ENCODE assay signal across 20 cellular contexts in the genomic region with DNA sequence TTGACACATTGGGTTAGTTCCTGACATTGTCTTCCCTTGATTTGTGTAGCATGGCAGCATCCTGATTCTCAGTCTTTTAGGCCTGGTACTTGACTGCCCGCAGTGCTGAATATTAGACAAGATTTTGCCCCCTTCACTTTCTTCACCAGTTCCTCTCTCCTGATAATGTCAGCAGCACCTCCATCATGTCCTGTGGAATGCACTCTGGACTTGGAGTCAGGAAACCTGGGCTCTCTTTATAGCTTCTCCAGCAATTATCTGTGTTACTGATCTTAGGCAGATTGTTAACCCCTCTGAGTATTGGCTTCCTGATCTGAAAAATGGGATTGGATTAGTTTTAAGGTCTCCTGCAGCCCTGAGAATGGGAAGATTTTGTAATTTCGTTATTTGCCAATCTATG. TPM values are rescaled to one million over a fixed set of nuclear protein-coding genes. Genes with fewer than 3 reads are reported as not detected.
A peak's percentile ranks its signal among the peaks of the same experiment; 100 is the strongest.
DNase-seq lines count a peak whose midpoint lies in the region; ATAC-seq and TF ChIP-seq lines count a peak whose summit lies in the region.
"Had no signal": no experiment of that assay in that cellular context is flagged by ENCODE, and none has a peak within 500 bp of the region (broad histone marks: within the 10 kb centered on the region; RNA-seq: fewer than 3 reads in every experiment).

No MANE protein-coding gene starts in this region.

- H3K4me1 Mint-ChIP-seq in activated CD4-positive, alpha-beta T cell treated with anti-CD3 and anti-CD28 coated beads, Interleukin-2, amount 10 ng/mL, durations not matched to agents 24 days and 14 days = no peaks in the 10 kb centered on the region
- peaks cover 19% of the 10 kb centered on the region for H3K4me1 Mint-ChIP-seq in activated naive CD8-positive, alpha-beta T cell (ENCODE audit: low read depth)
- H3K4me1 Mint-ChIP-seq in activated naive CD8-positive, alpha-beta T cell treated with anti-CD3 and anti-CD28 coated beads for 36 hours = peaks cover 19% of the 10 kb centered on the region
- H3K4me1 Mint-ChIP-seq in activated T-helper 17 cell treated with anti-CD3 and anti-CD28 coated beads, Interleukin-2, amount 50 U/mL, for 72 hours = peaks cover 7% of the 10 kb centered on the region
- H3K4me1 Mint-ChIP-seq in naive thymus-derived CD4-positive, alpha-beta T cell = peaks cover 0 to 44% (median 28%) of the 10 kb centered on the region in 7 donors
- H3K4me1 Mint-ChIP-seq in glutamatergic neuron (ENCODE audit: low read depth, unreplicated experiment) = no peaks in the 10 kb centered on the region

- CTCF ChIA-PET in naive thymus-derived CD4-positive, alpha-beta T cell (lab: Charles Lee) = interaction anchor here (0.6 kb wide), 1 partner anchor 15 kb away, joined by 3 read pairs; no protein-coding TSS in a partner anchor

- no peaks in the 10 kb centered on the region for H3K27me3 ChIP-seq in naive thymus-derived CD4-positive, alpha-beta T cell (ENCODE audit: control insufficient read depth in 2 of 2, insufficient read depth in 2 of 2, low read length in 2 of 2)

- POLR2A ChIA-PET in naive thymus-derived CD4-positive, alpha-beta T cell (lab: Charles Lee) = interaction anchor here (0.7 to 4.1 kb wide), 2 partner anchors 19 to 898 kb away, joined by 3 to 20 read pairs; partner anchors contain the start of gene HBP1

- H3K27me3 Mint-ChIP-seq in activated CD4-positive, alpha-beta T cell treated with anti-CD3 and anti-CD28 coated beads, Interleukin-2, amount 10 ng/mL, durations not matched to agents 24 days and 14 days = no peaks in the 10 kb centered on the region
- no peaks in the 10 kb centered on the region for H3K27me3 Mint-ChIP-seq in activated naive CD8-positive, alpha-beta T cell
- H3K27me3 Mint-ChIP-seq in activated naive CD8-positive, alpha-beta T cell treated with anti-CD3 and anti-CD28 coated beads for 36 hours = no peaks in the 10 kb centered on the region
- no peaks in the 10 kb centered on the region for H3K27me3 Mint-ChIP-seq in activated T-helper 17 cell treated with anti-CD3 and anti-CD28 coated beads, Interleukin-2, amount 50 U/mL, for 72 hours
- no peaks in the 10 kb centered on the region for H3K27me3 Mint-ChIP-seq in naive thymus-derived CD4-positive, alpha-beta T cell
- H3K27me3 Mint-ChIP-seq in glutamatergic neuron (ENCODE audit: unreplicated experiment) = no peaks in the 10 kb centered on the region

- no peak for TF ChIP-seq CTCF in glutamatergic neuron (IDR thresholded peaks at IDR 0.05; ENCODE audit: partially characterized antibody, unreplicated experiment)

- no peak overlapping the region for H3K4me3 Mint-ChIP-seq in activated CD4-positive, alpha-beta T cell treated with anti-CD3 and anti-CD28 coated beads, Interleukin-2, amount 10 ng/mL, durations not matched to agents 24 days and 14 days
- H3K4me3 Mint-ChIP-seq in activated naive CD8-positive, alpha-beta T cell = no peak overlapping the region
- no peak overlapping the region for H3K4me3 Mint-ChIP-seq in activated naive CD8-positive, alpha-beta T cell treated with anti-CD3 and anti-CD28 coated beads for 36 hours
- no peak overlapping the region for H3K4me3 Mint-ChIP-seq in activated T-helper 17 cell treated with anti-CD3 and anti-CD28 coated beads, Interleukin-2, amount 50 U/mL, for 72 hours
- no peak overlapping the region for H3K4me3 Mint-ChIP-seq in naive thymus-derived CD4-positive, alpha-beta T cell
- H3K4me3 Mint-ChIP-seq in glutamatergic neuron (ENCODE audit: unreplicated experiment) = no peak overlapping the region

- H3K27ac ChIP-seq in naive thymus-derived CD4-positive, alpha-beta T cell (ENCODE audit: low read depth, low read length) = no peak overlapping the region

- H3K4me3 ChIP-seq in naive thymus-derived CD4-positive, alpha-beta T cell (ENCODE audit: low read length) = no peak overlapping the region

- no peaks in the 10 kb centered on the region for H3K9me3 ChIP-seq in naive thymus-derived CD4-positive, alpha-beta T cell (ENCODE audit: control insufficient read depth in 2 of 3, low read length in 3 of 3)

- H3K27ac Mint-ChIP-seq in activated CD4-positive, alpha-beta T cell treated with anti-CD3 and anti-CD28 coated beads, Interleukin-2, amount 10 ng/mL, durations not matched to agents 24 days and 14 days = no peak overlapping the region
- H3K27ac Mint-ChIP-seq in activated naive CD8-positive, alpha-beta T cell = peak overlapping the region; percentile 70
- H3K27ac Mint-ChIP-seq in activated naive CD8-positive, alpha-beta T cell treated with anti-CD3 and anti-CD28 coated beads for 36 hours = no peak overlapping the region
- H3K27ac Mint-ChIP-seq in activated T-helper 17 cell treated with anti-CD3 and anti-CD28 coated beads, Interleukin-2, amount 50 U/mL, for 72 hours = peak overlapping the region; percentile 48
- H3K27ac Mint-ChIP-seq in naive thymus-derived CD4-positive, alpha-beta T cell = peak overlapping the region in 5 of 9 donors; percentile 3 to 75 (median 6)
- H3K27ac Mint-ChIP-seq in glutamatergic neuron (ENCODE audit: unreplicated experiment) = no peak overlapping the region

- peaks cover 47% of the 10 kb centered on the region for H3K36me3 Mint-ChIP-seq in activated CD4-positive, alpha-beta T cell treated with anti-CD3 and anti-CD28 coated beads, Interleukin-2, amount 10 ng/mL, durations not matched to agents 24 days and 14 days (ENCODE audit: low read depth)
- H3K36me3 Mint-ChIP-seq in activated naive CD8-positive, alpha-beta T cell = peaks cover 10% of the 10 kb centered on the region
- H3K36me3 Mint-ChIP-seq in activated naive CD8-positive, alpha-beta T cell treated with anti-CD3 and anti-CD28 coated beads for 36 hours = peaks cover 14% of the 10 kb centered on the region
- H3K36me3 Mint-ChIP-seq in activated T-helper 17 cell treated with anti-CD3 and anti-CD28 coated beads, Interleukin-2, amount 50 U/mL, for 72 hours (ENCODE audit: low read depth) = peaks cover 99% of the 10 kb centered on the region
- H3K36me3 Mint-ChIP-seq in naive thymus-derived CD4-positive, alpha-beta T cell = peaks cover 22 to 53% (median 40%) of the 10 kb centered on the region in 5 donors
- H3K36me3 Mint-ChIP-seq in glutamatergic neuron (ENCODE audit: unreplicated experiment) = no peaks in the 10 kb centered on the region

- no peaks in the 10 kb centered on the region for H3K4me1 ChIP-seq in naive thymus-derived CD4-positive, alpha-beta T cell (ENCODE audit: control insufficient read depth in 2 of 2, insufficient read depth in 2 of 2, low read length in 2 of 2)

- H3K9me3 Mint-ChIP-seq in activated CD4-positive, alpha-beta T cell treated with anti-CD3 and anti-CD28 coated beads, Interleukin-2, amount 10 ng/mL, durations not matched to agents 24 days and 14 days = no peaks in the 10 kb centered on the region
- H3K9me3 Mint-ChIP-seq in activated naive CD8-positive, alpha-beta T cell (ENCODE audit: low read depth) = no peaks in the 10 kb centered on the region
- H3K9me3 Mint-ChIP-seq in activated naive CD8-positive, alpha-beta T cell treated with anti-CD3 and anti-CD28 coated beads for 36 hours = no peaks in the 10 kb centered on the region
- no peaks in the 10 kb centered on the region for H3K9me3 Mint-ChIP-seq in activated T-helper 17 cell treated with anti-CD3 and anti-CD28 coated beads, Interleukin-2, amount 50 U/mL, for 72 hours
- H3K9me3 Mint-ChIP-seq in naive thymus-derived CD4-positive, alpha-beta T cell = no peaks in the 10 kb centered on the region
- H3K9me3 Mint-ChIP-seq in glutamatergic neuron (ENCODE audit: unreplicated experiment) = peaks cover 2% of the 10 kb centered on the region

- H3K36me3 ChIP-seq in naive thymus-derived CD4-positive, alpha-beta T cell (ENCODE audit: control insufficient read depth in 2 of 3, insufficient read depth in 3 of 3, low read length in 3 of 3) = peaks cover 28 to 90% (median 59%) of the 10 kb centered on the region in 3 experiments

- no peak for ATAC-seq in activated T-helper 17 cell treated with anti-CD3 and anti-CD28 coated beads, Interleukin-2, amount 50 U/mL, for 72 hours (replicated peaks)
- ATAC-seq in naive thymus-derived CD4-positive, alpha-beta T cell = peak; percentile 16
- no peak for ATAC-seq in GM19035 (IDR thresholded peaks at IDR 0.05; ENCODE audit: unreplicated experiment)
- ATAC-seq: Panc1 had no signal

- intact Hi-C loops in activated CD4-positive, alpha-beta T cell treated with anti-CD3 and anti-CD28 coated beads, Interleukin-2, amount 10 ng/mL, durations not matched to agents 24 days and 14 days (cut with micrococcal nuclease) = no loop called here
- intact Hi-C loops in naive thymus-derived CD4-positive, alpha-beta T cell (cut with micrococcal nuclease) = no loop called here

- DNase-seq in activated CD4-positive, alpha-beta T cell treated with anti-CD3 and anti-CD28 coated beads, Interleukin-2, amount 10 ng/mL, durations not matched to agents 24 days and 14 days = peak; percentile 50
- no peak for DNase-seq in activated CD4-positive, alpha-beta T cell treated with anti-CD3 and anti-CD28 coated beads for 48 hours
- DNase-seq in activated naive CD8-positive, alpha-beta T cell treated with anti-CD3 and anti-CD28 coated beads for 36 hours = no peak
- DNase-seq in naive thymus-derived CD4-positive, alpha-beta T cell = no peak
- DNase-seq in glutamatergic neuron = no peak
- DNase-seq: 8988T, AML-193, C1 segment of cervical spinal cord, Kasumi-1, NCI-H1694, NCI-H2081, NCI-H2171, NCI-H345, NCI-H524, NCI-H774, SIG-M5 had no signal

RNA-seq across cellular contexts. Expression of gene HBP1, which starts 19.0 kb away (rescaled TPM):
- total RNA-seq in activated CD4-positive, alpha-beta T cell treated with anti-CD3 and anti-CD28 coated beads, Interleukin-2, amount 10 ng/mL, durations not matched to agents 24 days and 14 days = 11.0 and 15.1 TPM in 2 replicates
- 10 to 100 TPM; 19.4 to 19.7 TPM for total RNA-seq in activated naive CD8-positive, alpha-beta T cell treated with anti-CD3 and anti-CD28 coated beads for 36 hours
- total RNA-seq in activated T-helper 17 cell treated with anti-CD3 and anti-CD28 coated beads, Interleukin-2, amount 50 U/mL, for 72 hours = 10 to 100 TPM; 21.8 to 63.5 TPM
- total RNA-seq in naive thymus-derived CD4-positive, alpha-beta T cell = 100 to 1,000 TPM in 4 of 5 experiments, 10 to 100 TPM in 1; 34.6 to 219 (median 124) TPM
- polyA plus RNA-seq in naive thymus-derived CD4-positive, alpha-beta T cell = 10 to 100 TPM; 63.9 to 82.9 TPM
- total RNA-seq in glutamatergic neuron (ENCODE audit: unreplicated experiment) = 39.7 TPM

Comparison
In these comparisons a context has a peak if more than half of its experiments do, and no peak if none do; other contexts are left out.
1. H3K27ac Mint-ChIP-seq: peak in activated naive CD8-positive, alpha-beta T cell (single experiment), activated T-helper 17 cell treated with anti-CD3 and anti-CD28 coated beads, Interleukin-2, amount 50 U/mL, for 72 hours (single experiment) and naive thymus-derived CD4-positive, alpha-beta T cell (5 of 9); none in activated CD4-positive, alpha-beta T cell treated with anti-CD3 and anti-CD28 coated beads, Interleukin-2, amount 10 ng/mL, durations not matched to agents 24 days and 14 days (single experiment), activated naive CD8-positive, alpha-beta T cell treated with anti-CD3 and anti-CD28 coated beads for 36 hours (single experiment) and glutamatergic neuron (single experiment).